ENCODE assay signal across 15 cellular contexts in genomic region chr1:59738152-59738551, GRCh38.
DNase-seq lines count a peak whose midpoint lies in the region; ATAC-seq and TF ChIP-seq lines count a peak whose summit lies in the region.
"Had no signal": no experiment of that assay in that cellular context is flagged by ENCODE, and none has a peak within 500 bp of the region (broad histone marks: within the 10 kb centered on the region; RNA-seq: fewer than 3 reads in every experiment).

No MANE protein-coding gene starts in this region.

- H3K4me3 ChIP-seq in astrocyte of the cerebellum (ENCODE audit: low read depth, low read length) (no peak overlapping the region), mucosa of descending colon (no peak overlapping the region)
- H3K4me3 ChIP-seq: dorsolateral prefrontal cortex, left lung, smooth muscle cell had no signal

- no peaks in the 10 kb centered on the region for H3K36me3 ChIP-seq in mucosa of descending colon (ENCODE audit: low read depth)
- H3K36me3 ChIP-seq: left lung had no signal

- ATAC-seq in mucosa of descending colon (peak; percentile 47), GM19463 (IDR thresholded peaks at IDR 0.05; ENCODE audit: unreplicated experiment) (no peak), HG03439 (IDR thresholded peaks at IDR 0.05; ENCODE audit: unreplicated experiment) (no peak)
- ATAC-seq: CD8-positive, alpha-beta T cell; left lung had no signal

- intact Hi-C loops in mucosa of descending colon (cut with DNase I, micrococcal nuclease), result no loop called here

- TF ChIP-seq CTCF in astrocyte of the cerebellum (IDR thresholded peaks at IDR 0.05; ENCODE audit: low read depth, low read length, missing control alignments) (no peak), mucosa of descending colon (IDR thresholded peaks at IDR 0.05) (no peak)

- DNase-seq in DMS53 treated with DMSO at 0.1 percent for 48 hours (lab: John Stamatoyannopoulos, UW; ENCODE audit: unreplicated experiment) (peak; percentile 63), NCI-H1694 (lab: John Stamatoyannopoulos, UW) (peak; percentile 63), astrocyte of the cerebellum (ENCODE audit: low read depth) (peak; percentile 89), mucosa of descending colon (no peak), NCI-H1436 (lab: John Stamatoyannopoulos, UW) (no peak), islet precursor cell (no peak)
- DNase-seq: activated CD8-positive, alpha-beta memory T cell treated with anti-CD3 and anti-CD28 coated beads, Interleukin-2, amount 50 U/mL, for 4 hours; CD8-positive, alpha-beta T cell; dorsolateral prefrontal cortex; Kasumi-1; left lung; Right ventricle myocardium superior had no signal

- in situ Hi-C loops in astrocyte of the cerebellum (cut with HindIII; ENCODE audit: low sequenced_read_pairs), result no loop called here

- H3K9me3 ChIP-seq in mucosa of descending colon, result peaks cover 3% of the 10 kb centered on the region

- H3K4me1 ChIP-seq in mucosa of descending colon (ENCODE audit: low read depth), result no peaks in the 10 kb centered on the region

Comparison
In these comparisons a context has a peak if more than half of its experiments do, and no peak if none do; other contexts are left out.
1. DNase-seq: peak in DMS53 treated with DMSO at 0.1 percent for 48 hours (single experiment), NCI-H1694 (single experiment) and astrocyte of the cerebellum (single experiment); none in mucosa of descending colon (0 of 3), NCI-H1436 (single experiment) and islet precursor cell (single experiment).